ENCODE assay signal across 11 cellular contexts in genomic region chr5:172919525-172920446, GRCh38. TPM values are rescaled to one million over a fixed set of nuclear protein-coding genes. Genes with fewer than 3 reads are reported as not detected.
DNase-seq lines count a peak whose midpoint lies in the region; ATAC-seq, FAIRE-seq and TF ChIP-seq lines count a peak whose summit lies in the region.
"Had no signal": no experiment of that assay in that cellular context is flagged by ENCODE, and none has a peak within 500 bp of the region (broad histone marks: within the 10 kb centered on the region; RNA-seq: fewer than 3 reads in every experiment).

No MANE protein-coding gene starts in this region.

- DNase-seq in IMR-90 = peak; percentile 57
- no peak for DNase-seq in bronchial epithelial cell (ENCODE audit: low read depth)
- DNase-seq in iris pigment epithelial cell (ENCODE audit: low read depth) = peak; percentile 45
- no peak for DNase-seq in stimulated activated naive B cell treated with anti-CD40 and anti-IgM and Interleukin-4, amounts not matched to agents 10 μg/mL and 1 μg/mL and 100 μg/mL, for 72 hours
- DNase-seq in WERI-Rb-1 = no peak
- no peak for DNase-seq in SHP77 treated with DMSO at 0.1 percent for 48 hours (lab: John Stamatoyannopoulos, UW)
- no peak for DNase-seq in NCI-H1048 (lab: John Stamatoyannopoulos, UW)
- DNase-seq: stimulated activated naive CD4-positive, alpha-beta T cell treated with Interleukin-2 at 50 U/mL for 16 hours had no signal

- no peaks in the 10 kb centered on the region for H3K27me3 Mint-ChIP-seq in stimulated activated naive B cell treated with anti-CD40 and anti-IgM and Interleukin-4, amounts not matched to agents 10 μg/mL and 1 μg/mL and 100 μg/mL, for 72 hours
- H3K27me3 Mint-ChIP-seq: memory B cell had no signal

- H4K8ac ChIP-seq in IMR-90 (ENCODE audit: low read depth in 2 of 2, low read length in 2 of 2) = peak overlapping the region; percentile 91

- no peak for TF ChIP-seq POLR2A in IMR-90 (IDR thresholded peaks at IDR 0.05; ENCODE audit: low read depth, low read length)

- peak overlapping the region; percentile 94 for H3K14ac ChIP-seq in IMR-90 (replicated peaks; ENCODE audit: low read depth, low read length)

- no TSS peak for BruUV-seq in IMR-90 (replicated peaks; lab: Mats Ljungman, UMichigan)

- no peak; the same call in 1 of the 2 replicates for ATAC-seq in IMR-90 (ENCODE audit: low read depth)
- no peak for ATAC-seq in stimulated activated naive B cell treated with anti-CD40 and anti-IgM and Interleukin-4, amounts not matched to agents 10 μg/mL and 1 μg/mL and 100 μg/mL, for 72 hours (replicated peaks)
- no peak for ATAC-seq in HG02759 (IDR thresholded peaks at IDR 0.05; ENCODE audit: unreplicated experiment)

- H4K5ac ChIP-seq in IMR-90 (ENCODE audit: low read depth, low read length) = peak overlapping the region; percentile 82

- peak overlapping the region; percentile 95; the same call in 2 of the 3 replicates for H2BK15ac ChIP-seq in IMR-90 (ENCODE audit: low read depth, low read length)

- H3K18ac ChIP-seq in IMR-90 (ENCODE audit: low read depth, low read length) = peak overlapping the region; percentile 83

- peaks cover 16 to 17% of the 10 kb centered on the region in 2 donors for H3K4me1 Mint-ChIP-seq in stimulated activated naive B cell treated with anti-CD40 and anti-IgM and Interleukin-4, amounts not matched to agents 10 μg/mL and 1 μg/mL and 100 μg/mL, for 72 hours

- peaks cover 21% of the 10 kb centered on the region for H3K9me1 ChIP-seq in IMR-90 (ENCODE audit: insufficient read depth, low read length)

- H3K4me2 ChIP-seq in IMR-90 (ENCODE audit: low read depth, low read length) = no peak overlapping the region

- CTCF ChIA-PET in IMR-90 (lab: Yijun Ruan, JAX) = interaction anchor here (0.9 to 1.1 kb wide), 2 partner anchors 10 to 206 kb away, joined by 3 read pairs; no protein-coding TSS in a partner anchor

- peak overlapping the region; percentile 99 for H3K4ac ChIP-seq in IMR-90 (ENCODE audit: low read depth, low read length)

- H2BK20ac ChIP-seq in IMR-90 (ENCODE audit: low read depth, low read length) = peak overlapping the region; percentile 98

- H3K36me3 ChIP-seq in IMR-90 (ENCODE audit: control insufficient read depth, insufficient read depth, low read length) = peaks cover 44% of the 10 kb centered on the region
- H3K36me3 ChIP-seq in bronchial epithelial cell (ENCODE audit: control insufficient read depth, insufficient read depth, low read length) = peaks cover 31% of the 10 kb centered on the region
- H3K36me3 ChIP-seq in WERI-Rb-1 = peaks cover 4% of the 10 kb centered on the region; the same call in 1 of the 2 replicates

- POLR2A ChIA-PET in IMR-90 (lab: Charles Lee; ENCODE audit: unreplicated experiment) = interaction anchor here (0.6 to 1.4 kb wide), 2 partner anchors 8 to 149 kb away, joined by 3 to 5 read pairs; partner anchors contain the start of gene DUSP1

- H3K9me3 ChIP-seq in IMR-90 (ENCODE audit: control insufficient read depth, insufficient read depth, low read length) (no peaks in the 10 kb centered on the region), WERI-Rb-1 (ENCODE audit: severe bottlenecking) (no peaks in the 10 kb centered on the region)

- H4K91ac ChIP-seq in IMR-90 (ENCODE audit: insufficient read depth, low read depth, low read length) = peak overlapping the region; percentile 99

- FAIRE-seq in bronchial epithelial cell (lab: Jason Lieb, UNC) = peak; percentile 32
- FAIRE-seq: H1 had no signal

- peak overlapping the region; percentile 83 for H3K23ac ChIP-seq in IMR-90 (ENCODE audit: low read depth, low read length)

- H3K4me1 ChIP-seq in IMR-90 (ENCODE audit: control insufficient read depth, insufficient read depth, low read length) = peaks cover 22% of the 10 kb centered on the region

- H3K4me3 ChIP-seq in IMR-90 (ENCODE audit: insufficient read depth, low read depth, low read length) (no peak overlapping the region), bronchial epithelial cell (ENCODE audit: low read depth, low read length) (no peak overlapping the region), WERI-Rb-1 (ENCODE audit: low read depth, low read length) (no peak overlapping the region)

- H2BK120ac ChIP-seq in IMR-90 (ENCODE audit: low read depth, low read length) = peak overlapping the region; percentile 99

- no peak; the same call in 1 of the 2 replicates for TF ChIP-seq RAD21 in IMR-90 (IDR thresholded peaks at IDR 0.05; ENCODE audit: low read length)

- TF ChIP-seq CTCF in IMR-90 (conservative IDR thresholded peaks at IDR 0.05; ENCODE audit: low read depth, low read length) (no peak), bronchial epithelial cell (IDR thresholded peaks at IDR 0.05; ENCODE audit: insufficient read depth, low read length, severe bottlenecking) (no peak), WERI-Rb-1 (IDR thresholded peaks at IDR 0.05; ENCODE audit: low read depth, low read length) (no peak)

- H3K56ac ChIP-seq in IMR-90 (ENCODE audit: extremely low read depth, insufficient read depth, low read length) = peak overlapping the region; percentile 79

- peak overlapping the region; percentile 100 for H2AK5ac ChIP-seq in IMR-90 (ENCODE audit: low read depth, low read length)

- H3K27me3 ChIP-seq in IMR-90 (ENCODE audit: control insufficient read depth, insufficient read depth, low read length) (no peaks in the 10 kb centered on the region), bronchial epithelial cell (ENCODE audit: control insufficient read depth, insufficient read depth, low read length) (no peaks in the 10 kb centered on the region), WERI-Rb-1 (ENCODE audit: insufficient read depth, low read depth, severe bottlenecking) (no peaks in the 10 kb centered on the region)

- peak overlapping the region; percentile 83 for H2AFZ ChIP-seq in IMR-90 (replicated peaks; ENCODE audit: low read length, poor library complexity)

- 100% methylated on average over 1 of the region's 16 CpGs; no CpG with 5 or more reads in 1 of the 2 experiments for WGBS in IMR-90 (ENCODE audit: extremely low coverage in 2 of 2, insufficient read length in 1 of 2), 2 experiments

- H3K9ac ChIP-seq in IMR-90 (ENCODE audit: low read depth, low read length) = peak overlapping the region; percentile 26

- H3K4me3 Mint-ChIP-seq in stimulated activated naive B cell treated with anti-CD40 and anti-IgM and Interleukin-4, amounts not matched to agents 10 μg/mL and 1 μg/mL and 100 μg/mL, for 72 hours = no peak overlapping the region
- H3K4me3 Mint-ChIP-seq: memory B cell had no signal

- no peaks in the 10 kb centered on the region for H3K9me3 Mint-ChIP-seq in stimulated activated naive B cell treated with anti-CD40 and anti-IgM and Interleukin-4, amounts not matched to agents 10 μg/mL and 1 μg/mL and 100 μg/mL, for 72 hours
- H3K9me3 Mint-ChIP-seq: memory B cell had no signal

- peak overlapping the region; percentile 3 for H3K27ac Mint-ChIP-seq in stimulated activated naive B cell treated with anti-CD40 and anti-IgM and Interleukin-4, amounts not matched to agents 10 μg/mL and 1 μg/mL and 100 μg/mL, for 72 hours
- H3K27ac Mint-ChIP-seq: memory B cell had no signal

- in situ Hi-C loops in IMR-90 (cut with MboI; ENCODE audit: low sequenced_read_pairs) = no loop called here

- dilution Hi-C loops in IMR-90 (cut with HindIII; ENCODE audit: low sequenced_read_pairs, unreplicated experiment) = no loop called here

- H4K20me1 ChIP-seq in IMR-90 (ENCODE audit: insufficient read depth, low read length) = no peaks in the 10 kb centered on the region

- intact Hi-C loops in IMR-90 (cut with micrococcal nuclease) = no loop called here

- peak overlapping the region; percentile 98 for H2BK5ac ChIP-seq in IMR-90 (ENCODE audit: low read depth, low read length, poor library complexity, severe bottlenecking)

- peak overlapping the region; percentile 89 for H2AK9ac ChIP-seq in IMR-90 (replicated peaks; ENCODE audit: low read depth, low read length, poor library complexity)

- peaks cover 11 to 79% of the 10 kb centered on the region in 2 experiments; a peak in 3 of 4 replicates for H3K79me1 ChIP-seq in IMR-90 (ENCODE audit: low read depth in 1 of 2, low read length in 2 of 2)

- H3K27ac ChIP-seq in IMR-90 (ENCODE audit: insufficient read depth, low read length) = peak overlapping the region; percentile 91
- no peak overlapping the region for H3K27ac ChIP-seq in WERI-Rb-1

- peaks cover 47 to 72% of the 10 kb centered on the region in 2 donors for H3K36me3 Mint-ChIP-seq in stimulated activated naive B cell treated with anti-CD40 and anti-IgM and Interleukin-4, amounts not matched to agents 10 μg/mL and 1 μg/mL and 100 μg/mL, for 72 hours

TF ChIP-seq in IMR-90, 13 proteins besides CTCF, POLR2A, EP300 and RAD21:
- 0 out of 2 replicates have a peak, but pooled peaks have one; percentile 88 for TF ChIP-seq MAZ (IDR thresholded peaks at IDR 0.05; ENCODE audit: borderline replicate concordance, low read depth, low read length)
- TF ChIP-seq CEBPB (IDR thresholded peaks at IDR 0.05; ENCODE audit: low read depth, low read length) = no peak
- TF ChIP-seq CHD1 (IDR thresholded peaks at IDR 0.05; ENCODE audit: low read depth, low read length) = peak; percentile 39; the same call in 1 of the 2 replicates
- 0 out of 2 replicates have a peak, but pooled peaks have one; percentile 0 for TF ChIP-seq MAFK (IDR thresholded peaks at IDR 0.05; ENCODE audit: low read depth, low read length)

RNA-seq across cellular contexts. Expression of gene RPL26L1, which starts 39.4 kb away (rescaled TPM):
- 109 and 118 TPM in 2 replicates for total RNA-seq in IMR-90 (2012; rRNA removed)
- 134 and 140 TPM in 2 replicates for polyA plus RNA-seq in IMR-90 (2012; rRNA removed)
- polyA plus RNA-seq in IMR-90 (2012; cell fraction: cytosol; rRNA removed) = 54.4 and 111 TPM in 2 replicates
- 60.2 and 86.2 TPM in 2 replicates for polyA plus RNA-seq in IMR-90 (2012; cell fraction: nucleus; rRNA removed; ENCODE audit: low replicate concordance)
- 44.8 and 52.9 TPM in 2 replicates for total RNA-seq in bronchial epithelial cell

Comparison
In these comparisons a context has a peak if more than half of its experiments do, and no peak if none do; other contexts are left out.
1. DNase-seq: peak in IMR-90 (single experiment) and iris pigment epithelial cell (single experiment); none in bronchial epithelial cell (single experiment), stimulated activated naive B cell treated with anti-CD40 and anti-IgM and Interleukin-4, amounts not matched to agents 10 μg/mL and 1 μg/mL and 100 μg/mL, for 72 hours (single experiment), WERI-Rb-1 (single experiment), SHP77 treated with DMSO at 0.1 percent for 48 hours (single experiment) and NCI-H1048 (single experiment).